In genomic region chr14:100015251-100015655, GRCh38 we compare ENCODE assay signal across 13 cellular contexts. TPM values are rescaled to one million over a fixed set of nuclear protein-coding genes. Genes with fewer than 3 reads are reported as not detected.
DNase-seq lines count a peak whose midpoint lies in the region; ATAC-seq, FAIRE-seq and TF ChIP-seq lines count a peak whose summit lies in the region.
"Had no signal": no experiment of that assay in that cellular context is flagged by ENCODE, and none has a peak within 500 bp of the region (broad histone marks: within the 10 kb centered on the region; RNA-seq: fewer than 3 reads in every experiment).

No MANE protein-coding gene starts in this region.

- H2AFZ ChIP-seq in GM12878 (ENCODE audit: control insufficient read depth, low read depth, low read length) = no peak overlapping the region

- BruUV-seq in GM12878 (replicated peaks; lab: Mats Ljungman, UMichigan) = no TSS peak

- DNase-seq in GM10266 (ENCODE audit: extremely low spot score) (peak; percentile 47), GM12878 (ENCODE audit: low read depth, low spot score) (peak; percentile 54), NCI-H82 treated with DMSO at 0.1 percent for 48 hours (lab: John Stamatoyannopoulos, UW; ENCODE audit: unreplicated experiment) (no peak), NCI-H128 (lab: John Stamatoyannopoulos, UW; ENCODE audit: unreplicated experiment) (no peak), NCI-H187 (lab: John Stamatoyannopoulos, UW) (no peak)
- DNase-seq in CD4-positive, alpha-beta memory T cell = no peak
- DNase-seq: MM.1S; stimulated activated CD4-positive, alpha-beta T cell treated with anti-CD3 and anti-CD28 coated beads, Interleukin-15, amount 100 ng/mL, for 24 hours had no signal

- FAIRE-seq in GM12878 (lab: Jason Lieb, UNC) = no peak

- no peak overlapping the region for H3K27ac Mint-ChIP-seq in CD4-positive, alpha-beta memory T cell
- H3K27ac Mint-ChIP-seq: activated naive CD4-positive, alpha-beta T cell treated with anti-CD3 and anti-CD28 coated beads, Interleukin-2, amount 50 U/mL, for 24 hours; mesothelial cell of epicardium had no signal

- H3K27me3 Mint-ChIP-seq in CD4-positive, alpha-beta memory T cell = no peaks in the 10 kb centered on the region
- H3K27me3 Mint-ChIP-seq: activated naive CD4-positive, alpha-beta T cell treated with anti-CD3 and anti-CD28 coated beads, Interleukin-2, amount 50 U/mL, for 24 hours had no signal

- TF ChIP-seq EP300 in GM12878 (IDR thresholded peaks at IDR 0.05; ENCODE audit: borderline replicate concordance in 1 of 2, control insufficient read depth in 1 of 2, low read depth in 2 of 2, low read length in 2 of 2) = peak; percentile 49 to 84; a peak in 2 of 4 replicates

- no peak overlapping the region for H3K4me2 ChIP-seq in GM12878 (ENCODE audit: control insufficient read depth, insufficient read depth)

- POLR2A ChIA-PET in GM12878 (lab: Charles Lee) = interaction anchor here (0.6 to 1.0 kb wide), 6 partner anchors 8 to 142 kb away, joined by 3 to 7 read pairs (median 4); no protein-coding TSS in a partner anchor
- POLR2A ChIA-PET in CD4-positive, alpha-beta memory T cell (lab: Charles Lee; ENCODE audit: partially characterized antibody) = no interaction called here

- in situ Hi-C loops in GM12878 (cut with MboI) = no loop called here

- peaks cover 0 to 7% (median 3%) of the 10 kb centered on the region in 4 donors for H3K4me1 Mint-ChIP-seq in CD4-positive, alpha-beta memory T cell
- H3K4me1 Mint-ChIP-seq: activated naive CD4-positive, alpha-beta T cell treated with anti-CD3 and anti-CD28 coated beads, Interleukin-2, amount 50 U/mL, for 24 hours had no signal

- no peak overlapping the region for H3K9ac ChIP-seq in GM12878 (ENCODE audit: control insufficient read depth, insufficient read depth, low read length)

- no peaks in the 10 kb centered on the region for H3K36me3 ChIP-seq in GM12878 (ENCODE audit: control insufficient read depth in 2 of 2, insufficient read depth in 2 of 2, low read length in 1 of 2)
- H3K36me3 ChIP-seq in CD4-positive, alpha-beta memory T cell (ENCODE audit: insufficient read depth, low read length) = no peaks in the 10 kb centered on the region
- H3K36me3 ChIP-seq: thoracic aorta had no signal

- TF ChIP-seq POLR2A in GM12878 (IDR thresholded peaks at IDR 0.05; ENCODE audit: low read depth, low read length) = no peak

- SMC1A ChIA-PET in GM12878 (lab: Charles Lee; ENCODE audit: uncharacterized antibody, unreplicated experiment) = interaction anchor here (1.0 to 2.7 kb wide), 7 partner anchors 10 to 54 kb away, joined by 3 to 14 read pairs (median 4); no protein-coding TSS in a partner anchor

- no peaks in the 10 kb centered on the region for H3K9me3 ChIP-seq in GM12878 (replicated peaks; ENCODE audit: control insufficient read depth, insufficient read depth, low read length)
- H3K9me3 ChIP-seq in CD4-positive, alpha-beta memory T cell (ENCODE audit: control insufficient read depth in 1 of 2, low read length in 2 of 2) = no peaks in the 10 kb centered on the region
- H3K9me3 ChIP-seq: thoracic aorta had no signal

- H3K36me3 Mint-ChIP-seq in CD4-positive, alpha-beta memory T cell = no peaks in the 10 kb centered on the region

- no peaks in the 10 kb centered on the region for H3K27me3 ChIP-seq in GM12878 (replicated peaks in 1 of 2; ENCODE audit: control insufficient read depth in 2 of 2, insufficient read depth in 2 of 2, low read length in 1 of 2)
- no peaks in the 10 kb centered on the region for H3K27me3 ChIP-seq in CD4-positive, alpha-beta memory T cell (ENCODE audit: insufficient read depth, low read length)

- ATAC-seq in GM21360 (IDR thresholded peaks at IDR 0.05; ENCODE audit: unreplicated experiment) (peak; percentile 89), HG03439 (IDR thresholded peaks at IDR 0.05; ENCODE audit: unreplicated experiment) (peak; percentile 74), GM12878 (peak; percentile 97)

- H3K4me1 ChIP-seq in GM12878 (ENCODE audit: control insufficient read depth, insufficient read depth, low read length) = no peaks in the 10 kb centered on the region
- H3K4me1 ChIP-seq in CD4-positive, alpha-beta memory T cell (ENCODE audit: insufficient read depth, low read length) = no peaks in the 10 kb centered on the region

- no peak for TF ChIP-seq CTCF in GM10266 (IDR thresholded peaks at IDR 0.05; ENCODE audit: control insufficient read depth, insufficient read depth, low read depth, missing control alignments)
- peak in 1 of 3 experiments; percentile 7; a peak in 1 of 6 replicates for TF ChIP-seq CTCF in GM12878 (IDR thresholded peaks at IDR 0.05 in 2 of 3, conservative IDR thresholded peaks at IDR 0.05 in 1 of 3; ENCODE audit: control insufficient read depth in 2 of 3, extremely low read depth in 1 of 3, insufficient read depth in 1 of 3, low read depth in 3 of 3, low read length in 3 of 3)

- 73% methylated on average over 9 of the region's 9 CpGs for WGBS in GM12878 (ENCODE audit: insufficient coverage, insufficient replicate concordance, low lambda C conversion rate, missing lambda C conversion rate)

- intact Hi-C loops in GM12878 (cut with micrococcal nuclease; ENCODE audit: unreplicated experiment) = no loop called here
- intact Hi-C loops in CD4-positive, alpha-beta memory T cell (cut with micrococcal nuclease) = no loop called here

- TF ChIP-seq RAD21 in GM12878 (IDR thresholded peaks at IDR 0.05; ENCODE audit: insufficient read depth, low read depth, low read length) = no peak

- CTCF ChIA-PET in GM12878 (lab: Yijun Ruan, JAX) = interaction anchor here (0.7 to 3.7 kb wide), 6 partner anchors 9 to 178 kb away, joined by 3 to 13 read pairs (median 4); partner anchors contain the start of gene EVL
- CTCF ChIA-PET in CD4-positive, alpha-beta memory T cell (lab: Charles Lee; ENCODE audit: partially characterized antibody) = no interaction called here

- no peaks in the 10 kb centered on the region for H3K9me3 Mint-ChIP-seq in CD4-positive, alpha-beta memory T cell
- H3K9me3 Mint-ChIP-seq: activated naive CD4-positive, alpha-beta T cell treated with anti-CD3 and anti-CD28 coated beads, Interleukin-2, amount 50 U/mL, for 24 hours had no signal

- no peak overlapping the region for H3K4me3 Mint-ChIP-seq in CD4-positive, alpha-beta memory T cell
- H3K4me3 Mint-ChIP-seq: activated naive CD4-positive, alpha-beta T cell treated with anti-CD3 and anti-CD28 coated beads, Interleukin-2, amount 50 U/mL, for 24 hours; mesothelial cell of epicardium had no signal

- no peak overlapping the region for H3K4me3 ChIP-seq in GM12878
- no peak overlapping the region for H3K4me3 ChIP-seq in CD4-positive, alpha-beta memory T cell (ENCODE audit: low read length in 2 of 2)
- H3K4me3 ChIP-seq: thoracic aorta had no signal

- H4K20me1 ChIP-seq in GM12878 (ENCODE audit: control insufficient read depth, insufficient read depth) = no peaks in the 10 kb centered on the region

- RAD21 ChIA-PET in GM12878 (lab: Charles Lee; ENCODE audit: unreplicated experiment) = interaction anchor here (1.1 to 3.8 kb wide), 4 partner anchors 9 to 56 kb away, joined by 3 to 27 read pairs (median 7); partner anchors contain the start of gene EVL

- H3K79me2 ChIP-seq in GM12878 (ENCODE audit: control insufficient read depth, insufficient read depth, low read length) = no peaks in the 10 kb centered on the region

- no peak overlapping the region for H3K27ac ChIP-seq in GM12878 (ENCODE audit: control insufficient read depth, insufficient read depth)
- no peak overlapping the region for H3K27ac ChIP-seq in CD4-positive, alpha-beta memory T cell (ENCODE audit: low read depth, low read length)
- H3K27ac ChIP-seq: thoracic aorta had no signal

TF ChIP-seq in GM12878, 131 proteins besides CTCF, POLR2A, EP300 and RAD21 (continues in another document):
- TF ChIP-seq BRCA1 (IDR thresholded peaks at IDR 0.05; ENCODE audit: low read depth, low read length) (no peak), PML (IDR thresholded peaks at IDR 0.05; ENCODE audit: low read length) (no peak), STAT1 (conservative IDR thresholded peaks at IDR 0.05) (no peak), ZNF24 (IDR thresholded peaks at IDR 0.05) (no peak), NR2F1 (conservative IDR thresholded peaks at IDR 0.05) (peak; percentile 31; the same call in 1 of the 2 replicates), EZH2 (IDR thresholded peaks at IDR 0.05; ENCODE audit: borderline replicate concordance, control insufficient read depth, low read depth, low read length) (no peak), MEF2A (IDR thresholded peaks at IDR 0.05; ENCODE audit: insufficient read depth, low read depth, low read length) (peak; percentile 29; the same call in 1 of the 2 replicates), KDM1A (IDR thresholded peaks at IDR 0.05; ENCODE audit: borderline replicate concordance) (no peak), MYC (IDR thresholded peaks at IDR 0.05; ENCODE audit: insufficient read depth, insufficient read length, insufficient replicate concordance, low read length, severe bottlenecking) (no peak), SREBF1 (IDR thresholded peaks at IDR 0.05; ENCODE audit: low read length) (no peak), FOS (IDR thresholded peaks at IDR 0.05; ENCODE audit: borderline replicate concordance, extremely low read depth, insufficient read length) (no peak), EGR1 (IDR thresholded peaks at IDR 0.05; ENCODE audit: borderline replicate concordance in 1 of 2, low read depth in 2 of 2, low read length in 2 of 2) (no peak), RELA (IDR thresholded peaks at IDR 0.05; ENCODE audit: borderline replicate concordance, partially characterized antibody) (peak; percentile 72)

RNA-seq across cellular contexts. Expression of gene EVL, which starts 50.0 kb away (rescaled TPM):
- 1,242 and 1,365 TPM in 2 replicates for total RNA-seq in GM12878 (2013; cell fraction: nucleolus; rRNA removed)
- total RNA-seq in GM12878 (2014; rRNA removed) (92.2 and 98.6 TPM in 2 replicates), GM12878 (2014; rRNA removed; fragmentation: Illumina TruSeq; extraction: Trizol) (87.4 and 87.6 TPM in 2 replicates), GM12878 (2021) (104 and 112 TPM in 2 replicates)
- polyA plus RNA-seq in GM12878 (2011; ENCODE audit: low read depth) = 102 TPM
- polyA plus RNA-seq in GM12878 (2011; rRNA removed) (226 and 341 TPM in 2 replicates), GM12878 (2014; fragmentation: Illumina TruSeq; extraction: Trizol) (115 and 128 TPM in 2 replicates), GM12878 (2014; fragmentation: Nextera tagmentation; extraction: Ambion mirVana) (10 to 100 TPM; 11.9 to 13.6 TPM), GM12878 (2014; rRNA removed) (118 and 128 TPM in 2 replicates), GM12878 (2016; fragmentation: Nextera tagmentation; extraction: Ambion mirVana) (10 to 100 TPM; 33.5 to 35.4 TPM)
- polyA plus RNA-seq in GM12878 (2011; cell fraction: cytosol; rRNA removed) = 282 and 297 TPM in 2 replicates
- 1,111 and 1,225 TPM in 2 replicates for polyA plus RNA-seq in GM12878 (2011; cell fraction: nucleus; rRNA removed)
- polyA plus RNA-seq in GM12878 (2012) = 138 and 162 TPM in 2 replicates
- polyA minus RNA-seq in GM12878 (2011; rRNA and poly(A)+ RNA removed) = 273 and 309 TPM in 2 replicates
- polyA minus RNA-seq in GM12878 (2011; cell fraction: cytosol; rRNA and poly(A)+ RNA removed) = 71.8 and 79.0 TPM in 2 replicates
- polyA minus RNA-seq in GM12878 (2011; cell fraction: nucleus; rRNA and poly(A)+ RNA removed) = 230 and 324 TPM in 2 replicates
- total RNA-seq in CD4-positive, alpha-beta memory T cell = 1,000 to 10,000 TPM; 1,287 to 1,352 TPM
- polyA plus RNA-seq in CD4-positive, alpha-beta memory T cell = 100 to 1,000 TPM in 1 of 2 donors, 10 to 100 TPM in 1; 81.8 to 147 TPM

Comparison
In these comparisons a context has a peak if more than half of its experiments do, and no peak if none do; other contexts are left out.
1. DNase-seq: peak in GM10266 (single experiment) and GM12878 (single experiment); none in CD4-positive, alpha-beta memory T cell (0 of 5), NCI-H82 treated with DMSO at 0.1 percent for 48 hours (single experiment), NCI-H128 (single experiment) and NCI-H187 (0 of 2).
2. Peak in every context shown above with its lines, with median percentiles within 50 percentile points of each other: ATAC-seq.